In genomic region chr3:172125963-172126403, GRCh38 we compare ENCODE assay signal across 8 cellular contexts.
A peak's percentile ranks its signal among the peaks of the same experiment; 100 is the strongest.
DNase-seq lines count a peak whose midpoint lies in the region; ATAC-seq and TF ChIP-seq lines count a peak whose summit lies in the region.

No MANE protein-coding gene starts in this region.

- CTCF ChIA-PET in SK-N-SH (lab: Yijun Ruan, JAX), result no interaction called here

- peaks cover 89% of the 10 kb centered on the region for H3K79me2 ChIP-seq in SK-N-SH (ENCODE audit: insufficient read depth)

- peaks cover 11 to 30% of the 10 kb centered on the region in 2 experiments for H3K36me3 ChIP-seq in SK-N-SH (replicated peaks in 1 of 2; ENCODE audit: control insufficient read depth in 1 of 2, insufficient read depth in 2 of 2, low read length in 1 of 2)

- peaks cover 6% of the 10 kb centered on the region for H4K20me1 ChIP-seq in SK-N-SH (ENCODE audit: insufficient read depth)

- no peaks in the 10 kb centered on the region for H3K9me3 ChIP-seq in SK-N-SH

- no peak for TF ChIP-seq RAD21 in SK-N-SH (IDR thresholded peaks at IDR 0.05; ENCODE audit: low read length)

- 0 out of 2 replicates have a peak overlapping the region, but pooled peaks have one; percentile 15 for H3K4me2 ChIP-seq in SK-N-SH

- DNase-seq in SK-N-SH (no peak), erythroblast (lab: John Stamatoyannopoulos, UW) (no peak), mucosa of gallbladder (ENCODE audit: low spot score) (peak; percentile 57), ureter (ENCODE audit: low spot score) (peak; percentile 52), iPS-NIHi11 (ENCODE audit: low spot score) (no peak), germinal center (ENCODE audit: low spot score) (no peak)
- DNase-seq in activated CD8-positive, alpha-beta memory T cell treated with anti-CD3 and anti-CD28 coated beads for 24 hours, result no peak

- peak; percentile 16 for TF ChIP-seq POLR2A in erythroblast (IDR thresholded peaks at IDR 0.05; ENCODE audit: low read length)

- H3K9me2 ChIP-seq in SK-N-SH, result no peaks in the 10 kb centered on the region

- POLR2A ChIA-PET in SK-N-SH (lab: Yijun Ruan, JAX), result no interaction called here

- no peak for TF ChIP-seq EP300 in SK-N-SH (IDR thresholded peaks at IDR 0.05; ENCODE audit: borderline replicate concordance in 1 of 2, low read depth in 1 of 2, low read length in 1 of 2)

- H3K4me1 ChIP-seq in SK-N-SH (ENCODE audit: control insufficient read depth in 1 of 2, insufficient read depth in 2 of 2, low read depth in 1 of 2, low read length in 1 of 2), result peaks cover 17 to 52% of the 10 kb centered on the region in 2 experiments

- ATAC-seq in SK-N-SH treated with all-trans-retinoic acid at 6 μM for 48 hours, result no peak

- no peaks in the 10 kb centered on the region for H3K27me3 ChIP-seq in SK-N-SH (ENCODE audit: insufficient read depth)

- peaks cover 31% of the 10 kb centered on the region for H3F3A ChIP-seq in SK-N-SH (replicated peaks; ENCODE audit: insufficient read depth)

- H2AFZ ChIP-seq in SK-N-SH (ENCODE audit: low read depth), result no peak overlapping the region

- peak overlapping the region in 1 of 2 experiments; percentile 49; a peak in 3 of 4 replicates for H3K27ac ChIP-seq in SK-N-SH (ENCODE audit: low read depth in 2 of 2, low read length in 1 of 2)

- TF ChIP-seq CTCF in SK-N-SH (IDR thresholded peaks at IDR 0.05), result no peak

- H3K4me3 ChIP-seq in SK-N-SH (ENCODE audit: low read depth in 2 of 2, low read length in 1 of 2), result no peak overlapping the region

- 78% methylated on average over 6 of the region's 6 CpGs for WGBS in SK-N-SH (ENCODE audit: low lambda C conversion rate)

- no peak overlapping the region for H3K9ac ChIP-seq in SK-N-SH

TF ChIP-seq in SK-N-SH, 30 proteins besides CTCF, POLR2A, EP300 and RAD21:
- TF ChIP-seq FOXJ3 (CRISPR knock-in tag; IDR thresholded peaks at IDR 0.05) (no peak), PBX3 (IDR thresholded peaks at IDR 0.05) (no peak)

TF ChIP-seq in SK-N-SH treated with all-trans-retinoic acid at 6 μM for 48 hours, 23 proteins besides CTCF, POLR2A, EP300 and RAD21:
- TF ChIP-seq ZNF565 (CRISPR knock-in tag; conservative IDR thresholded peaks at IDR 0.05; ENCODE audit: low read depth) (no peak), BACH2 (CRISPR knock-in tag; IDR thresholded peaks at IDR 0.05; ENCODE audit: borderline replicate concordance) (no peak), CSDC2 (CRISPR knock-in tag; IDR thresholded peaks at IDR 0.05) (no peak), ZFP30 (CRISPR knock-in tag; IDR thresholded peaks at IDR 0.05) (no peak), GLIS3 (CRISPR knock-in tag; IDR thresholded peaks at IDR 0.05) (no peak), ZNF8 (CRISPR knock-in tag; IDR thresholded peaks at IDR 0.05) (no peak), ZNF70 (CRISPR knock-in tag; IDR thresholded peaks at IDR 0.05) (no peak), ARNTL (CRISPR knock-in tag; IDR thresholded peaks at IDR 0.05; ENCODE audit: borderline replicate concordance, low read depth) (no peak), TOX (CRISPR knock-in tag; IDR thresholded peaks at IDR 0.05; ENCODE audit: borderline replicate concordance) (no peak), ISL1 (CRISPR knock-in tag; IDR thresholded peaks at IDR 0.05) (no peak), SNAI2 (CRISPR knock-in tag; IDR thresholded peaks at IDR 0.05) (no peak), TCF4 (CRISPR knock-in tag; IDR thresholded peaks at IDR 0.05; ENCODE audit: borderline replicate concordance) (no peak), TSHZ2 (CRISPR knock-in tag; IDR thresholded peaks at IDR 0.05) (no peak), ZFP3 (CRISPR knock-in tag; IDR thresholded peaks at IDR 0.05) (no peak), ESRRG (CRISPR knock-in tag; IDR thresholded peaks at IDR 0.05) (no peak), CSRNP3 (CRISPR knock-in tag; IDR thresholded peaks at IDR 0.05) (no peak), CREB5 (CRISPR knock-in tag; IDR thresholded peaks at IDR 0.05; ENCODE audit: low read depth) (no peak)

Comparison
In these comparisons a context has a peak if more than half of its experiments do, and no peak if none do; other contexts are left out.
1. DNase-seq: peak in mucosa of gallbladder (single experiment) and ureter (single experiment); none in SK-N-SH (single experiment), erythroblast (0 of 2), activated CD8-positive, alpha-beta memory T cell treated with anti-CD3 and anti-CD28 coated beads for 24 hours (single experiment), iPS-NIHi11 (single experiment) and germinal center (single experiment).